Comparison of ENCODE assay signal across 6 cellular contexts in the genomic region with DNA sequence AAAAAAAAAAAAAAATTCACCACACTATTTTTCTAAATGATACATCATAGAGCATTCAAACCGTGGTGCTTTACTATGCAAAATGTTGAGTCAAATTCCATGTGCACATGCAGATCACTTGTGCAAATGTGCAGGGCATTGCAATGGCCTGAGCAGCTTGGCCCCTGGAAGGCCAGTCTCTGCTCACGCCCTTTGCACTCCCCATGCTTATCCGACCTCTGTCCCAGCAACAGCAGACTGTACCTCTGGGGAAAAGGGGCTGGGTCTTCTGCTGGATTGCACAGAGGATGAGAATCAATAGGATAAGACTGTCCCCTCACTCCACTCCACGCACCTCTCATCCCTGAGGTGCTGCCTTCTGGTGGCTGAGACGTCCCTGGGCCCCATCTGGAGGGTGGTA.
"Had no signal": no experiment of that assay in that cellular context is flagged by ENCODE, and none has a peak within 500 bp of the region (broad histone marks: within the 10 kb centered on the region; RNA-seq: fewer than 3 reads in every experiment).

No MANE protein-coding gene starts in this region.

- H3K4me3 ChIP-seq: GM23338, K562 had no signal

- DNase-seq: H9, HCEC 1CT, IMR-90 had no signal

- ATAC-seq: GM23338, K562 had no signal

- H3K4me2 ChIP-seq: GM23338 had no signal

- H3K27ac ChIP-seq: HL-60 had no signal

- H3K9me3 Mint-ChIP-seq: GM23338, H9 had no signal

- H3K4me3 Mint-ChIP-seq: GM23338, H9 had no signal

- H2AFZ ChIP-seq: GM23338 had no signal

- H3K27ac Mint-ChIP-seq: GM23338 had no signal
